ENCODE assay signal across 8 cellular contexts in genomic region chr19:50384685-50385535, GRCh38. TPM values are rescaled to one million over a fixed set of nuclear protein-coding genes. Genes with fewer than 3 reads are reported as not detected.
DNase-seq lines count a peak whose midpoint lies in the region; ATAC-seq and TF ChIP-seq lines count a peak whose summit lies in the region.

No MANE protein-coding gene starts in this region.

- 16 to 18% methylated on average over 26 of the region's 26 CpGs for WGBS in lung, 2 donors
- 12% methylated on average over 26 of the region's 26 CpGs for WGBS in urinary bladder

- in situ Hi-C loops in G401 (cut with HindIII; ENCODE audit: low sequenced_read_pairs) (no loop called here), astrocyte of the spinal cord (cut with HindIII; ENCODE audit: low sequenced_read_pairs) (no loop called here)

- H3K27me3 ChIP-seq in lung (ENCODE audit: control insufficient read depth, insufficient read depth), result no peaks in the 10 kb centered on the region

- H3K36me3 ChIP-seq in lung (ENCODE audit: control insufficient read depth in 2 of 2, insufficient read depth in 2 of 2, low read length in 2 of 2), result peaks cover 8 to 32% of the 10 kb centered on the region in 2 donors
- H3K36me3 ChIP-seq in urinary bladder (ENCODE audit: insufficient read depth), result peaks cover 4% of the 10 kb centered on the region

- H3K4me1 ChIP-seq in lung (ENCODE audit: control insufficient read depth in 2 of 2, insufficient read depth in 2 of 2, low read length in 2 of 2), result peaks cover 3 to 9% of the 10 kb centered on the region in 2 donors
- no peaks in the 10 kb centered on the region for H3K4me1 ChIP-seq in urinary bladder (ENCODE audit: insufficient read depth)

- no peaks in the 10 kb centered on the region for H3K9me3 ChIP-seq in lung (ENCODE audit: control insufficient read depth in 2 of 2, insufficient read depth in 1 of 2, low read length in 1 of 2)

- no peak for ATAC-seq in lung (ENCODE audit: insufficient read depth, low FRiP score)

- H3K27ac ChIP-seq in lung (ENCODE audit: low read depth in 1 of 2, low read length in 1 of 2) (peak overlapping the region in 1 of 2 donors; percentile 84), urinary bladder (ENCODE audit: low read depth) (no peak overlapping the region)

- H3K4me3 ChIP-seq in astrocyte of the spinal cord (ENCODE audit: low read depth, low read length) (peak overlapping the region; percentile 70), lung (peak overlapping the region; percentile 71), urinary bladder (ENCODE audit: low read depth, low read length) (peak overlapping the region; percentile 68)

- no peak for TF ChIP-seq CTCF in astrocyte of the spinal cord (IDR thresholded peaks at IDR 0.05; ENCODE audit: low read depth, low read length)
- TF ChIP-seq CTCF in lung (IDR thresholded peaks at IDR 0.05; ENCODE audit: control extremely low read depth, extremely low read depth), result no peak

- DNase-seq in G401 (ENCODE audit: low spot score) (peak; percentile 39), LHCN-M2 (ENCODE audit: low read depth) (peak; percentile 31), astrocyte of the spinal cord (ENCODE audit: low read depth, low spot score) (no peak), lung (ENCODE audit: low spot score) (no peak), ecto neural progenitor cell (ENCODE audit: low spot score) (no peak), T-helper 9 cell (no peak)
- DNase-seq in activated CD4-positive, CD25-positive, alpha-beta regulatory T cell (lab: John Stamatoyannopoulos, UW), result no peak

RNA-seq across cellular contexts. Expression of gene POLD1, which starts 0.8 kb away (rescaled TPM):
- 151 and 176 TPM in 2 replicates for total RNA-seq in G401 (2014; rRNA removed; shearing (Covaris generic))
- total RNA-seq in LHCN-M2 (2014; rRNA removed) (56.0 and 69.5 TPM in 2 replicates), lung (10 to 100 TPM; 20.2 to 49.3 TPM), urinary bladder (13.0 TPM)
- 32.4 TPM for polyA plus RNA-seq in LHCN-M2 (2012)
- polyA plus RNA-seq in lung (10 to 100 TPM; 28.7 to 55.1 TPM), urinary bladder (18.4 TPM)

RNA-seq across cellular contexts. Expression of gene NR1H2, which starts 8.7 kb away (rescaled TPM):
- total RNA-seq in G401 (2014; rRNA removed; shearing (Covaris generic)), result 33.0 and 41.4 TPM in 2 replicates
- 89.3 and 99.2 TPM in 2 replicates for total RNA-seq in LHCN-M2 (2014; rRNA removed)
- polyA plus RNA-seq in LHCN-M2 (2012), result 56.0 TPM
- 10 to 100 TPM; 52.5 to 96.4 TPM for total RNA-seq in lung
- 100 to 1,000 TPM; 103 to 114 TPM for polyA plus RNA-seq in lung
- total RNA-seq in urinary bladder, result 33.4 TPM
- 136 TPM for polyA plus RNA-seq in urinary bladder

RNA-seq across cellular contexts. Expression of gene NAPSA, which starts 19.5 kb away (rescaled TPM):
- 0.24 TPM in 1 of 2 replicates, not detected in the other for total RNA-seq in G401 (2014; rRNA removed; shearing (Covaris generic))
- total RNA-seq in LHCN-M2 (2014; rRNA removed) (0.40 TPM in 1 of 2 replicates, not detected in the other), lung (1,000 to 10,000 TPM in 1 of 2 donors, 100 to 1,000 TPM in 1; 655 to 1,838 TPM), urinary bladder (0.58 TPM)
- not detected for polyA plus RNA-seq in LHCN-M2 (2012)
- polyA plus RNA-seq in lung (1,000 to 10,000 TPM; 1,027 to 2,584 TPM), urinary bladder (0.77 TPM)

RNA-seq across cellular contexts. Expression of gene SPIB, which starts 33.8 kb away (rescaled TPM):
- total RNA-seq in G401 (2014; rRNA removed; shearing (Covaris generic)), result 0.44 TPM in 1 of 2 replicates, not detected in the other
- total RNA-seq in LHCN-M2 (2014; rRNA removed) (not detected in 2 replicates), lung (10 to 100 TPM in 1 of 2 donors, under 1 TPM in 1; 0.31 to 10.5 TPM), urinary bladder (1.2 TPM)
- 0.10 TPM for polyA plus RNA-seq in LHCN-M2 (2012)
- polyA plus RNA-seq in lung (under 1 TPM; 0.22 to 0.98 TPM), urinary bladder (0.20 TPM)

RNA-seq across cellular contexts. Expression of gene MYBPC2, which starts 47.8 kb away (rescaled TPM):
- 0.55 TPM in 1 of 2 replicates, not detected in the other for total RNA-seq in G401 (2014; rRNA removed; shearing (Covaris generic))
- total RNA-seq in LHCN-M2 (2014; rRNA removed) (0.11 TPM in 1 of 2 replicates, not detected in the other), lung (under 1 TPM; 0.21 to 0.91 TPM), urinary bladder (0.69 TPM)
- 0.16 TPM for polyA plus RNA-seq in LHCN-M2 (2012)
- polyA plus RNA-seq in lung (under 1 TPM; 0.04 to 0.55 TPM), urinary bladder (0.14 TPM)

Comparison
In these comparisons a context has a peak if more than half of its experiments do, and no peak if none do; other contexts are left out.
1. DNase-seq: peak in G401 (single experiment) and LHCN-M2 (single experiment); none in astrocyte of the spinal cord (single experiment), lung (single experiment), ecto neural progenitor cell (single experiment), activated CD4-positive, CD25-positive, alpha-beta regulatory T cell (0 of 4) and T-helper 9 cell (single experiment).
2. RNA of gene NAPSA, which starts 19.5 kb away (total RNA-seq): 655 to 1,838 TPM in lung; 0.58 TPM in urinary bladder (single experiment), 0.40 TPM in LHCN-M2 and 0.24 TPM in G401; every median in the first group is over 100 times any median in the second.
3. Peak in every context shown above with its lines, with median percentiles within 50 percentile points of each other: H3K4me3 ChIP-seq.